In genomic region chr14:21191261-21191808, GRCh38 we compare ENCODE assay signal across 2 cellular contexts.
TF ChIP-seq lines count a peak whose summit lies in the region.

No MANE protein-coding gene starts in this region.

TF ChIP-seq in A549, 52 proteins besides CTCF, POLR2A, EP300 and RAD21 (continued from another document):
- no peak for TF ChIP-seq REST (IDR thresholded peaks at IDR 0.05)
- no peak for TF ChIP-seq ELK1 (IDR thresholded peaks at IDR 0.05; ENCODE audit: low read depth, low read length)
- no peak for TF ChIP-seq MAZ (IDR thresholded peaks at IDR 0.05; ENCODE audit: borderline replicate concordance, low read depth, low read length)
- TF ChIP-seq CEBPB (IDR thresholded peaks at IDR 0.05) = no peak
- TF ChIP-seq CHD2 (IDR thresholded peaks at IDR 0.05; ENCODE audit: low read length, partially characterized antibody) = no peak
- no peak for TF ChIP-seq E2F6 (IDR thresholded peaks at IDR 0.05; ENCODE audit: borderline replicate concordance, low read depth)
- TF ChIP-seq RARB (CRISPR knock-in tag; IDR thresholded peaks at IDR 0.05) = no peak
- TF ChIP-seq HEYL (CRISPR knock-in tag; IDR thresholded peaks at IDR 0.05) = no peak
- TF ChIP-seq HOXB5 (CRISPR knock-in tag; IDR thresholded peaks at IDR 0.05) = no peak
- no peak for TF ChIP-seq BHLHE40 (IDR thresholded peaks at IDR 0.05; ENCODE audit: low read depth, low read length)
- TF ChIP-seq HOXA7 (CRISPR knock-in tag; IDR thresholded peaks at IDR 0.05) = no peak

TF ChIP-seq in WTC11, 78 proteins besides CTCF, POLR2A, EP300 and RAD21 (continued from another document):
- TF ChIP-seq E2F1 (CRISPR knock-in tag; IDR thresholded peaks at IDR 0.05) = no peak
- TF ChIP-seq ATF3 (CRISPR knock-in tag; conservative IDR thresholded peaks at IDR 0.05) = no peak
- no peak for TF ChIP-seq ZNF532 (CRISPR knock-in tag; IDR thresholded peaks at IDR 0.05; ENCODE audit: borderline replicate concordance)
- no peak for TF ChIP-seq FOXP4 (CRISPR knock-in tag; IDR thresholded peaks at IDR 0.05)
- TF ChIP-seq TP53 (CRISPR knock-in tag; IDR thresholded peaks at IDR 0.05) = no peak
- no peak for TF ChIP-seq MLX (CRISPR knock-in tag; IDR thresholded peaks at IDR 0.05)
- TF ChIP-seq ZNF512 (CRISPR knock-in tag; IDR thresholded peaks at IDR 0.05; ENCODE audit: borderline replicate concordance) = no peak
- TF ChIP-seq ZNF281 (CRISPR knock-in tag; IDR thresholded peaks at IDR 0.05) = no peak
- no peak for TF ChIP-seq NR2C2 (CRISPR knock-in tag; IDR thresholded peaks at IDR 0.05)
- TF ChIP-seq USF2 (CRISPR knock-in tag; IDR thresholded peaks at IDR 0.05) = no peak
- no peak for TF ChIP-seq EMX1 (CRISPR knock-in tag; IDR thresholded peaks at IDR 0.05)
- no peak for TF ChIP-seq OVOL2 (CRISPR knock-in tag; IDR thresholded peaks at IDR 0.05; ENCODE audit: borderline replicate concordance)
